8 cellular contexts compared by ENCODE assay signal in the genomic region with DNA sequence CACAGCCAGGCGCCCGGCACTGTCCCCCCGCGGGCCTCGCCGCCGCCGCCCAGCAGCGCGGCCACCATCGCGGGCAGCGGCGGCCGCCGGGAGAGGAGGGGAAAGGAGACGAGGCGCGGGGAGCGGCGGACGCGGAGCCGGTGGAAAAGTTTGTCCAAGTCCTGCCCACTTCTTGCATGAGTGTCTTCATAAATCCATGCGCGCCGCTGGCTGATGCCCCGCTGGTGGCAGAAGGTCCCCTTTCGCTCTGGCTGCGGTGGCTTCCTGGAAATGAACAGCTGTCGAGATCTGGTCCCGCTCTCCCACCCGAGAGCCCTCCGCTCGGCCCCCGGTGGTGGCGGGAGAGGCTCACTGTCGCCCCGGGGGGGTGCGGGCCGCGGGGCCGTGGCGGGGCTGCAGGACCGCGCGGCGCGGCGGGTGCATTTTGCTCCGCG. TPM values are rescaled to one million over a fixed set of nuclear protein-coding genes. Genes with fewer than 3 reads are reported as not detected.
DNase-seq lines count a peak whose midpoint lies in the region; ATAC-seq and TF ChIP-seq lines count a peak whose summit lies in the region.

No MANE protein-coding gene starts in this region.

- H3K4me3 ChIP-seq in HCT116 (replicated peaks in 1 of 2; ENCODE audit: low read depth in 1 of 2, low read length in 2 of 2) (peak overlapping the region; percentile 31 to 57), OCI-LY1 (ENCODE audit: low read depth, low read length, poor library complexity, severe bottlenecking) (peak overlapping the region; percentile 62), ascending aorta (peak overlapping the region; percentile 90 to 93), iPS-15b (ENCODE audit: low read depth, low read length) (peak overlapping the region; percentile 71), smooth muscle cell (peak overlapping the region; percentile 94)

- no peaks in the 10 kb centered on the region for H3K4me1 Mint-ChIP-seq in Calu3 (ENCODE audit: low read depth, unreplicated experiment)

- peaks cover 15% of the 10 kb centered on the region for H3K36me3 Mint-ChIP-seq in Calu3 (ENCODE audit: insufficient read depth, unreplicated experiment)

- no peak for TF ChIP-seq POLR2A in HCT116 (IDR thresholded peaks at IDR 0.05; ENCODE audit: borderline replicate concordance, extremely low read depth, insufficient read depth, insufficient read length)

- no peak overlapping the region for H3K27ac Mint-ChIP-seq in Calu3 (ENCODE audit: unreplicated experiment)

- H3K9me3 ChIP-seq in HCT116 (ENCODE audit: control insufficient read depth in 1 of 2, insufficient read depth in 1 of 2, low read depth in 1 of 2, low read length in 2 of 2) (no peaks in the 10 kb centered on the region), OCI-LY1 (ENCODE audit: low read length) (no peaks in the 10 kb centered on the region), ascending aorta (no peaks in the 10 kb centered on the region), iPS-15b (ENCODE audit: control insufficient read depth, insufficient read depth, low read length) (no peaks in the 10 kb centered on the region), smooth muscle cell (replicated peaks; ENCODE audit: low read depth) (no peaks in the 10 kb centered on the region)

- H3K4me2 ChIP-seq in HCT116 (ENCODE audit: low read length) (peak overlapping the region; percentile 86), OCI-LY1 (ENCODE audit: low read length) (peak overlapping the region; percentile 78), smooth muscle cell (peak overlapping the region; percentile 90)

- H3K79me2 ChIP-seq in HCT116 (ENCODE audit: insufficient read depth, low read length) (no peaks in the 10 kb centered on the region), OCI-LY1 (ENCODE audit: insufficient read depth, low read length) (no peaks in the 10 kb centered on the region), smooth muscle cell (ENCODE audit: low read depth) (peaks cover 21% of the 10 kb centered on the region)

- BruUV-seq in Calu3 (replicated peaks; lab: Mats Ljungman, UMichigan), result no TSS peak
- no TSS peak for BruUV-seq in HCT116 (replicated peaks; lab: Mats Ljungman, UMichigan)

- H3K9me3 Mint-ChIP-seq in Calu3 (ENCODE audit: low read depth, unreplicated experiment), result no peaks in the 10 kb centered on the region

- H3K27ac ChIP-seq in HCT116 (ENCODE audit: low read depth, low read length) (no peak overlapping the region), OCI-LY1 (ENCODE audit: low read depth, low read length, poor library complexity, severe bottlenecking) (no peak overlapping the region), ascending aorta (peak overlapping the region; percentile 88 to 89), smooth muscle cell (ENCODE audit: low read depth) (peak overlapping the region; percentile 70)

- H4K20me1 ChIP-seq in HCT116 (ENCODE audit: insufficient read depth) (no peaks in the 10 kb centered on the region; the same call in 1 of the 2 replicates), OCI-LY1 (ENCODE audit: insufficient read depth, low read length) (no peaks in the 10 kb centered on the region), smooth muscle cell (ENCODE audit: low read depth) (peaks cover 17% of the 10 kb centered on the region)

- TF ChIP-seq RAD21 in HCT116 (IDR thresholded peaks at IDR 0.05; ENCODE audit: low read depth), result no peak

- no peaks in the 10 kb centered on the region for H3K9me2 ChIP-seq in HCT116 (ENCODE audit: insufficient read depth)
- H3K9me2 ChIP-seq in OCI-LY1 (ENCODE audit: low read depth, low read length), result no peaks in the 10 kb centered on the region

- WGBS in smooth muscle cell (ENCODE audit: low lambda C conversion rate), result under 1% methylated on average over 29 of the region's 52 CpGs

- H3K36me3 ChIP-seq in HCT116 (ENCODE audit: control insufficient read depth in 1 of 2, insufficient read depth in 2 of 2, low read length in 2 of 2) (no peaks in the 10 kb centered on the region), OCI-LY1 (ENCODE audit: insufficient read depth, low read length) (no peaks in the 10 kb centered on the region), ascending aorta (no peaks in the 10 kb centered on the region), iPS-15b (ENCODE audit: control insufficient read depth, insufficient read depth, low read length) (no peaks in the 10 kb centered on the region), smooth muscle cell (ENCODE audit: low read depth) (no peaks in the 10 kb centered on the region)

- H2AFZ ChIP-seq in HCT116 (ENCODE audit: low read depth, low read length, poor library complexity, severe bottlenecking) (no peak overlapping the region), OCI-LY1 (ENCODE audit: low read length) (no peak overlapping the region), smooth muscle cell (ENCODE audit: low read depth) (no peak overlapping the region)

- no peak for TF ChIP-seq CTCF in Calu3 (IDR thresholded peaks at IDR 0.05; ENCODE audit: unreplicated experiment)
- no peak for TF ChIP-seq CTCF in HCT116 (IDR thresholded peaks at IDR 0.05 in 2 of 3, conservative IDR thresholded peaks at IDR 0.05 in 1 of 3; ENCODE audit: borderline replicate concordance in 1 of 3, insufficient read depth in 1 of 3, low read depth in 2 of 3, low read length in 2 of 3)
- no peak for TF ChIP-seq CTCF in OCI-LY1 (IDR thresholded peaks at IDR 0.05; ENCODE audit: low read length)
- no peak for TF ChIP-seq CTCF in ascending aorta (IDR thresholded peaks at IDR 0.05)
- no peak for TF ChIP-seq CTCF in smooth muscle cell (IDR thresholded peaks at IDR 0.05; ENCODE audit: borderline replicate concordance, insufficient read depth, poor library complexity, severe bottlenecking)

- ATAC-seq in HCT116 (peak; percentile 9; the same call in 1 of the 2 replicates), GM21367 (IDR thresholded peaks at IDR 0.05; ENCODE audit: unreplicated experiment) (no peak)

- H3K27me3 ChIP-seq in HCT116 (ENCODE audit: insufficient read depth, low read length), result peaks cover 37% of the 10 kb centered on the region
- H3K27me3 ChIP-seq in OCI-LY1 (ENCODE audit: insufficient read depth, low read length), result no peaks in the 10 kb centered on the region
- no peaks in the 10 kb centered on the region for H3K27me3 ChIP-seq in ascending aorta
- peaks cover 53% of the 10 kb centered on the region for H3K27me3 ChIP-seq in iPS-15b (ENCODE audit: control insufficient read depth, insufficient read depth, low read length)
- H3K27me3 ChIP-seq in smooth muscle cell (ENCODE audit: low read depth), result no peaks in the 10 kb centered on the region

- RAD21 ChIA-PET in HCT116 (lab: Charles Lee; ENCODE audit: low non-redundant PET in 1 of 2, low total read pairs in 2 of 2, uncharacterized antibody in 2 of 2, unreplicated experiment in 2 of 2), result no interaction called here

- no peak for DNase-seq in Calu3
- no peak for DNase-seq in HCT116 (ENCODE audit: low read depth, low spot score)
- peak in 1 of 2 donors; percentile 75 for DNase-seq in ascending aorta (ENCODE audit: low spot score in 2 of 2)
- DNase-seq in smooth muscle cell (lab: John Stamatoyannopoulos, UW; ENCODE audit: unreplicated experiment), result peak; percentile 70
- no peak for DNase-seq in GM19238 (ENCODE audit: insufficient read length, low spot score)

- POLR2A ChIA-PET in HCT116 (lab: Charles Lee), result no interaction called here

- CTCF ChIA-PET in Calu3 (lab: Charles Lee) (interaction anchor here (0.5 kb wide), 1 partner anchor 10 kb away, joined by 5 read pairs; no protein-coding TSS in a partner anchor), HCT116 (lab: Charles Lee) (interaction anchor here (1.0 to 2.6 kb wide), 3 partner anchors 22 to 310 kb away, joined by 3 to 10 read pairs (median 5); no protein-coding TSS in a partner anchor)

- H3K4me1 ChIP-seq in HCT116 (ENCODE audit: control insufficient read depth in 1 of 2, insufficient read depth in 2 of 2, low read length in 2 of 2) (peaks cover 7 to 16% of the 10 kb centered on the region in 2 experiments; a peak in 2 of 4 replicates), OCI-LY1 (ENCODE audit: insufficient read depth, low read length, severe bottlenecking) (peaks cover 9% of the 10 kb centered on the region), ascending aorta (peaks cover 0 to 17% of the 10 kb centered on the region in 2 donors), iPS-15b (ENCODE audit: control insufficient read depth, insufficient read depth, low read length) (peaks cover 32% of the 10 kb centered on the region), smooth muscle cell (ENCODE audit: low read depth) (peaks cover 39% of the 10 kb centered on the region)

- H3F3A ChIP-seq in OCI-LY1 (ENCODE audit: insufficient read depth, low read length), result no peaks in the 10 kb centered on the region
- H3F3A ChIP-seq in smooth muscle cell (ENCODE audit: low read depth), result peaks cover 14% of the 10 kb centered on the region

- H3K4me3 Mint-ChIP-seq in Calu3 (ENCODE audit: low read depth, unreplicated experiment), result peak overlapping the region; percentile 69

- H3K9ac ChIP-seq in HCT116 (ENCODE audit: low read length) (no peak overlapping the region), OCI-LY1 (ENCODE audit: low read length) (no peak overlapping the region; the same call in 1 of the 2 replicates), iPS-15b (ENCODE audit: low read depth, low read length) (no peak overlapping the region), smooth muscle cell (ENCODE audit: low read depth) (peak overlapping the region; percentile 3)

- peaks cover 58% of the 10 kb centered on the region for H3K27me3 Mint-ChIP-seq in Calu3 (ENCODE audit: unreplicated experiment)

- intact Hi-C loops in Calu3 (cut with micrococcal nuclease; ENCODE audit: unreplicated experiment), result loop anchor here (2.0 to 10.0 kb wide), 3 partner anchors 312 to 460 kb away; no protein-coding TSS in a partner anchor
- intact Hi-C loops in HCT116 (cut with micrococcal nuclease), result no loop called here
- intact Hi-C loops in ascending aorta (cut with DNase I), result loop anchor here (1.0 to 5.0 kb wide), 7 partner anchors 91 to 594 kb away; a partner anchor contains a TSS

TF ChIP-seq in HCT116, 20 proteins besides CTCF, POLR2A, EP300 and RAD21 (continues in another document):
- TF ChIP-seq SRF (IDR thresholded peaks at IDR 0.05; ENCODE audit: low read depth), result no peak
- no peak for TF ChIP-seq YY1 (IDR thresholded peaks at IDR 0.05; ENCODE audit: extremely low read depth, insufficient replicate concordance, low read depth, low read length)
- no peak for TF ChIP-seq TCF7L2 (IDR thresholded peaks at IDR 0.05; ENCODE audit: borderline replicate concordance, extremely low read depth, insufficient read depth, insufficient read length)
- no peak for TF ChIP-seq JUND (IDR thresholded peaks at IDR 0.05)
- no peak for TF ChIP-seq ZFX (IDR thresholded peaks at IDR 0.05)
- TF ChIP-seq SIN3A (IDR thresholded peaks at IDR 0.05; ENCODE audit: low read depth), result no peak

RNA-seq across cellular contexts. Expression of a gene that starts 0.6 kb away (rescaled TPM):
- total RNA-seq in Calu3 (2022) (0.21 and 0.22 TPM in 2 replicates), HCT116 (2021; ENCODE audit: unreplicated experiment) (0.07 TPM), ascending aorta (605 TPM), smooth muscle cell (74.8 and 82.6 TPM in 2 replicates)
- polyA plus RNA-seq in HCT116 (2012), result not detected in 2 replicates
- 72.5 and 134 TPM in 2 replicates for polyA plus RNA-seq in smooth muscle cell

Comparison
In these comparisons a context has a peak if more than half of its experiments do, and no peak if none do; other contexts are left out.
1. H3K27ac ChIP-seq: peak in ascending aorta (2 of 2) and smooth muscle cell (single experiment); none in HCT116 (single experiment) and OCI-LY1 (single experiment).
2. H3K4me3 ChIP-seq: peak in every context shown above with its lines; median percentile 94 in smooth muscle cell; 92 in ascending aorta; 71 in iPS-15b; 62 in OCI-LY1; 44 in HCT116.
3. RNA of a gene that starts 0.6 kb away (total RNA-seq): 605 TPM in ascending aorta (single experiment) and 74.8 to 82.6 TPM in smooth muscle cell; 0.21 to 0.22 TPM in Calu3 and 0.07 TPM in HCT116 (single experiment); every median in the first group is over 10 times any median in the second.
4. Peak in every context shown above with its lines, with median percentiles within 50 percentile points of each other: H3K4me2 ChIP-seq.